28 cellular contexts compared by ENCODE assay signal in the genomic region with DNA sequence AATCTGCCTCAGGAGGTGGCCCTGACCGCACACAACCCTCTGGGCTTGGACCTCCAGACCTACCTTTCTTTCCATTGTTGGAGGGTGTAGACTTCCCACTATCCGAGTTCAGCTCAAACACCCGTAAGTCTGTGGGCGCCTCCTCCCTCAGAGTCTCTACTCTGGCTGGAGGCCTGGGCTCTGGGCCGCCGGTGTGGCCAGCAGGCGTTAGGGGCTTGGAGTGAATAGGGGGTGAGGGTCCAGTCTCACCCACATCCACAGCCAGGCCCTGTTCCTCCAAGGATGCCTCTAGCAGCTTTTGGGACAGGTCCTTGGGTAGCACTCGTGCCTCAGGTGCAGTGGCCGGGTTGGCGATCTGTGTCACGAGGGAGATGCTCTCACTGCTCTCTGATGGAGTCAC. TPM values are rescaled to one million over a fixed set of nuclear protein-coding genes. Genes with fewer than 3 reads are reported as not detected.
"Had no signal": no experiment of that assay in that cellular context is flagged by ENCODE, and none has a peak within 500 bp of the region (broad histone marks: within the 10 kb centered on the region; RNA-seq: fewer than 3 reads in every experiment).

No MANE protein-coding gene starts in this region.

- FAIRE-seq: urothelium cell line had no signal

- H3K9me3 ChIP-seq: stomach, suprapubic skin, testis, thoracic aorta, thyroid gland, tibial artery, tibial nerve, transverse colon, upper lobe of left lung, upper lobe of right lung, uterus, vagina had no signal

- H3K27ac ChIP-seq: stomach, suprapubic skin, testis, thoracic aorta, thyroid gland, tibial artery, tibial nerve, transverse colon, upper lobe of left lung, upper lobe of right lung, uterus, vagina had no signal

- DNase-seq: stimulated activated CD4-positive, alpha-beta T cell treated with anti-CD3 and anti-CD28 coated beads, Interleukin-2, amount 100 ng/mL, for 48 hours; stimulated activated CD4-positive, alpha-beta T cell treated with anti-CD3 and anti-CD28 coated beads, Interleukin-4, amount 100 ng/mL, for 1 hour; stimulated activated CD4-positive, alpha-beta T cell treated with anti-CD3 and anti-CD28 coated beads, Interleukin-4, amount 100 ng/mL, for 24 hours; stimulated activated CD4-positive, alpha-beta T cell treated with anti-CD3 and anti-CD28 coated beads, Interleukin-4, amount 100 ng/mL, for 4 hours; stimulated activated CD8-positive, alpha-beta memory T cell treated with anti-CD3 and anti-CD28 coated beads, Interleukin-4, amount 100 ng/mL, for 48 hours; stimulated activated naive B cell treated with anti-CD40 and anti-IgM and Interleukin-4, amounts not matched to agents 10 μg/mL and 1 μg/mL and 100 μg/mL, for 72 hours; stimulated activated naive CD4-positive, alpha-beta T cell; stimulated activated naive CD4-positive, alpha-beta T cell treated with Interleukin-2 at 50 U/mL for 16 hours; stimulated activated naive CD8-positive, alpha-beta T cell treated with anti-CD3 and anti-CD28 coated beads, Interleukin-15, amount 100 ng/mL, for 72 hours; stimulated activated naive CD8-positive, alpha-beta T cell treated with anti-CD3 and anti-CD28 coated beads, Interleukin-15, Interleukin-2, amounts not matched to agents 100 U/mL and 50 U/mL, for 24 hours; stomach; substantia nigra; testis; thyroid gland; tibial artery; transverse colon; trophoblast cell; upper lobe of right lung; uterus had no signal

- H3K4me3 ChIP-seq: stomach, suprapubic skin, testis, thoracic aorta, thyroid gland, tibial artery, tibial nerve, transverse colon, upper lobe of left lung, upper lobe of right lung, uterus, vagina had no signal

- H3K4me1 ChIP-seq: stomach, suprapubic skin, testis, thyroid gland, tibial artery, transverse colon, upper lobe of left lung, upper lobe of right lung, uterus, vagina had no signal

- H3K36me3 ChIP-seq: uterus had no signal

- H3K27me3 ChIP-seq: stomach, suprapubic skin, testis, thyroid gland, tibial artery, tibial nerve, transverse colon, upper lobe of left lung, upper lobe of right lung, uterus, vagina had no signal

- ATAC-seq: stimulated activated effector memory CD8-positive, alpha-beta T cell treated with anti-CD3 and anti-CD28 coated beads, Interleukin-12 subunit alpha, Interleukin-12 subunit beta, amount 100 ng/mL, for 72 hours; stimulated activated memory B cell treated with anti-CD40 and anti-IgM and Interleukin-4, amounts not matched to agents 10 μg/mL and 1 μg/mL and 100 μg/mL, for 72 hours; stimulated activated naive B cell treated with anti-CD40 and anti-IgM and Interleukin-4, amounts not matched to agents 10 μg/mL and 1 μg/mL and 100 μg/mL, for 72 hours; stimulated activated naive CD8-positive, alpha-beta T cell treated with anti-CD3 and anti-CD28 coated beads, Interleukin-15, amount 100 ng/mL, for 72 hours; stimulated activated naive CD8-positive, alpha-beta T cell treated with anti-CD3 and anti-CD28 coated beads, Interleukin-15, Interleukin-2, amounts not matched to agents 100 U/mL and 50 U/mL, for 24 hours; upper lobe of right lung had no signal

RNA-seq across cellular contexts. Expression of a gene that starts 13.9 kb away (rescaled TPM):
- total RNA-seq: temporal lobe, vagina had no signal
